8 cellular contexts compared by ENCODE assay signal in the genomic region with DNA sequence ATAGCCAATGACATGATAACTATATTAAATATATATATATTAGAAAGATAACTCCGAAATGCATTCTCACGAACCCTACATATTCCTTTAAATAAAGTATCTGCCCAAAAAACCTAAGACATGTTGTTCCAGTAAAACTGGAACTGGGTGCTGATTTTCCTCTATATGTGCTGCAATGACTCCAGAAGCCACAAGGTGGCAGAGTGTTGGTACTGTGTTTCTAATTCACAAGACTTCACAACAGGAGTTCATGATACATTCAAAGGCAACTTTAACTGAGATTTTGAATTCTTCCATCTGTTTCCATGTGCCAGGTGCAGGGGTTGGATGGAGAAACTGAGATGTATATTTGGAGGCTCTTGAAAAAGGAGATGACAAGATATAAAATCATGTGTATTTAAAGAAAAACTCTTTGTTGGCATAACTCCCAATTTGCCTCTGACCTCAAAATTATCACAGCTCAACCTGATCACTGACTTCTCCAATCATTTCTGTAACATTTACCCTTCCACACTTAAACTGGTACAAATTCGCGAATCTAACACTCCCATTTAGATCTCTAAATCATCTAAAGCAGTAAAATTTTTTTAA.
DNase-seq lines count a peak whose midpoint lies in the region; ATAC-seq, FAIRE-seq and TF ChIP-seq lines count a peak whose summit lies in the region.

No MANE protein-coding gene starts in this region.

- H3K4me3 ChIP-seq in OCI-LY1 (ENCODE audit: low read depth, low read length, poor library complexity, severe bottlenecking) (no peak overlapping the region), bronchial epithelial cell (ENCODE audit: low read depth, low read length) (no peak overlapping the region), right lobe of liver (no peak overlapping the region), upper lobe of right lung (no peak overlapping the region)

- intact Hi-C loops in right lobe of liver (cut with DNase I): no loop called here
- intact Hi-C loops in upper lobe of right lung (cut with DNase I): no loop called here

- no peaks in the 10 kb centered on the region for H3K4me1 ChIP-seq in OCI-LY1 (ENCODE audit: insufficient read depth, low read length, severe bottlenecking)
- no peaks in the 10 kb centered on the region for H3K4me1 ChIP-seq in right lobe of liver
- H3K4me1 ChIP-seq in upper lobe of right lung: no peaks in the 10 kb centered on the region

- no peaks in the 10 kb centered on the region for H3F3A ChIP-seq in OCI-LY1 (ENCODE audit: insufficient read depth, low read length)

- no peak overlapping the region for H2AFZ ChIP-seq in OCI-LY1 (ENCODE audit: low read length)

- no peaks in the 10 kb centered on the region for H3K9me2 ChIP-seq in OCI-LY1 (ENCODE audit: low read depth, low read length)

- no peaks in the 10 kb centered on the region for H3K79me2 ChIP-seq in OCI-LY1 (ENCODE audit: insufficient read depth, low read length)

- H3K36me3 ChIP-seq in OCI-LY1 (ENCODE audit: insufficient read depth, low read length): no peaks in the 10 kb centered on the region
- no peaks in the 10 kb centered on the region for H3K36me3 ChIP-seq in bronchial epithelial cell (ENCODE audit: control insufficient read depth, insufficient read depth, low read length)
- no peaks in the 10 kb centered on the region for H3K36me3 ChIP-seq in right lobe of liver
- H3K36me3 ChIP-seq in upper lobe of right lung: no peaks in the 10 kb centered on the region

- H3K9ac ChIP-seq in OCI-LY1 (ENCODE audit: low read length): no peak overlapping the region

- H3K27ac ChIP-seq in OCI-LY1 (ENCODE audit: low read depth, low read length, poor library complexity, severe bottlenecking) (no peak overlapping the region), right lobe of liver (no peak overlapping the region), upper lobe of right lung (no peak overlapping the region)

- TF ChIP-seq CTCF in GM13977 (IDR thresholded peaks at IDR 0.05; ENCODE audit: extremely low read depth, insufficient read depth, missing control alignments) (peak; percentile 80), OCI-LY1 (IDR thresholded peaks at IDR 0.05; ENCODE audit: low read length) (peak; percentile 73), bronchial epithelial cell (IDR thresholded peaks at IDR 0.05; ENCODE audit: insufficient read depth, low read length, severe bottlenecking) (peak; percentile 65), right lobe of liver (IDR thresholded peaks at IDR 0.05) (peak; percentile 62 to 87 (median 84)), upper lobe of right lung (IDR thresholded peaks at IDR 0.05) (peak; percentile 80)

- no peaks in the 10 kb centered on the region for H4K20me1 ChIP-seq in OCI-LY1 (ENCODE audit: insufficient read depth, low read length)

- in situ Hi-C loops in GM13977 (cut with MboI; ENCODE audit: low pct_unique_long_range_greater_than_20kb, low sequenced_read_pairs, unreplicated experiment): no loop called here

- DNase-seq in COLO829 (ENCODE audit: low spot score) (peak; percentile 29), GM13977 (ENCODE audit: low spot score) (peak; percentile 20), bronchial epithelial cell (ENCODE audit: low read depth) (peak; percentile 54), right lobe of liver (peak in 1 of 3 donors; percentile 50), upper lobe of right lung (no peak)

- WGBS in right lobe of liver (ENCODE audit: insufficient coverage, low coverage, low lambda C conversion rate, missing lambda C conversion rate): 4% methylated on average over 4 of the region's 4 CpGs

- H3K9me3 ChIP-seq in OCI-LY1 (ENCODE audit: low read length): no peaks in the 10 kb centered on the region
- no peaks in the 10 kb centered on the region for H3K9me3 ChIP-seq in right lobe of liver
- no peaks in the 10 kb centered on the region for H3K9me3 ChIP-seq in upper lobe of right lung

- TF ChIP-seq POLR2A in right lobe of liver (IDR thresholded peaks at IDR 0.05): no peak

- ATAC-seq in HG03045 (IDR thresholded peaks at IDR 0.05; ENCODE audit: unreplicated experiment) (peak; percentile 60), right lobe of liver (peak; percentile 83 to 88 (median 85)), upper lobe of right lung (peak; percentile 73), GM21786 (IDR thresholded peaks at IDR 0.05; ENCODE audit: unreplicated experiment) (no peak)

- H3K27me3 ChIP-seq in OCI-LY1 (ENCODE audit: insufficient read depth, low read length) (no peaks in the 10 kb centered on the region), bronchial epithelial cell (ENCODE audit: control insufficient read depth, insufficient read depth, low read length) (no peaks in the 10 kb centered on the region), right lobe of liver (no peaks in the 10 kb centered on the region), upper lobe of right lung (no peaks in the 10 kb centered on the region)

- no peak overlapping the region for H3K4me2 ChIP-seq in OCI-LY1 (ENCODE audit: low read length)

- FAIRE-seq in bronchial epithelial cell (lab: Jason Lieb, UNC): no peak
